ENCODE assay signal across 10 cellular contexts in the genomic region with DNA sequence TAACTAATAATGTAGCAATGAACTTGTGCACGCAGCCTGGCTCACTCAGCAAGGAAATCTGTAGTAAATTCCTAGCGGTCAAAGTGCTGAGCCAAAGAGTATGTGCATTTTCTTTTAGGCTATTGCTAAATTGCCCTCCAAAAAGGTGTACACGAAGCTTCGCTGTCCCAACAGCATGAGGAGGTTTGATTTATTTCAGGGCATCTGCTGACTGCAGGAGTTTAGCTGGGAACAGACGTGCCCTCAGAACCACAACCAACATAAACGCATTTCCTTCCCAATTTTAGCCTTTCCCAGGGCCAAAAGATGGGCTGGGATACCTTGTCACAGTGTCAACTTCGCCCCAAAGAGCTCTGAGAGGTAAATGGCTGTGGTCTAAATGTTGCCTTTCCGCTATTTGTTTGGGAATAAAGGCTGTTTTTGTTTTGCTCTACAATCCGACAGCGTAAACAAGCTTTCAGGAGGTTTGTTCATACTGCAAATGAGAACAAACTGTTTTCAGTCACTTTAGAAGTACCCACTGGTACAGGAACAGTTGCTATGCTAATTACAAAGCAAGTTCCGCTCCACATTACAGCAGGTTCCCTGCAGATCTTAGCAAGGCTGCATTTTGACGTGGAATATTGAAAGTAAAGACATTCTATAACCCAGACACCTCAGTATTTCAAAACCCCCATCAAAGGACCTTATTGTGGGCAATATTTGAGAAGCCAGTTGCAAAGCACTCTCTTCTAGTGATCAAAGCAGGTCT. TPM values are rescaled to one million over a fixed set of nuclear protein-coding genes. Genes with fewer than 3 reads are reported as not detected.
DNase-seq lines count a peak whose midpoint lies in the region; ATAC-seq and TF ChIP-seq lines count a peak whose summit lies in the region.
"Had no signal": no experiment of that assay in that cellular context is flagged by ENCODE, and none has a peak within 500 bp of the region (broad histone marks: within the 10 kb centered on the region; RNA-seq: fewer than 3 reads in every experiment).

No MANE protein-coding gene starts in this region.

- peak; percentile 82 for ATAC-seq in CD4-positive, alpha-beta T cell (ENCODE audit: poor library complexity)
- peak; percentile 6 for ATAC-seq in sciatic nerve
- no peak for ATAC-seq in GM21515 (IDR thresholded peaks at IDR 0.05; ENCODE audit: unreplicated experiment)

- peaks cover 87% of the 10 kb centered on the region for H3K36me3 Mint-ChIP-seq in CD4-positive, alpha-beta T cell (ENCODE audit: low read depth)

- CTCF ChIA-PET in CD4-positive, alpha-beta T cell (lab: Charles Lee): interaction anchor here (0.9 to 5.0 kb wide), 7 partner anchors 10 to 60 kb away, joined by 3 to 35 read pairs (median 6); a partner anchor contains a TSS

- H3K27me3 ChIP-seq in CD4-positive, alpha-beta T cell (ENCODE audit: control insufficient read depth, insufficient read depth, low read length): no peaks in the 10 kb centered on the region
- no peaks in the 10 kb centered on the region for H3K27me3 ChIP-seq in dorsolateral prefrontal cortex

- no peaks in the 10 kb centered on the region for H3K27me3 Mint-ChIP-seq in CD4-positive, alpha-beta T cell

- peak overlapping the region; percentile 66 for H3K4me3 Mint-ChIP-seq in CD4-positive, alpha-beta T cell

- no peaks in the 10 kb centered on the region for H3K9me3 ChIP-seq in CD4-positive, alpha-beta T cell (ENCODE audit: control insufficient read depth, low read length)

- H3K9me3 Mint-ChIP-seq in CD4-positive, alpha-beta T cell: no peaks in the 10 kb centered on the region

- POLR2A ChIA-PET in CD4-positive, alpha-beta T cell (lab: Charles Lee): interaction anchor here (1.1 to 6.0 kb wide), 10 partner anchors 8 to 62 kb away, joined by 3 to 147 read pairs (median 24); a partner anchor contains a TSS

- no peak for DNase-seq in CD4-positive, alpha-beta T cell
- peak; percentile 72 to 75 for DNase-seq in NOMO-1 (lab: John Stamatoyannopoulos, UW; ENCODE audit: unreplicated experiment in 2 of 2)
- DNase-seq in dorsolateral prefrontal cortex: no peak
- no peak for DNase-seq in sciatic nerve (ENCODE audit: low spot score)
- no peak for DNase-seq in NCI-H510A (lab: John Stamatoyannopoulos, UW)
- DNase-seq in middle frontal gyrus (ENCODE audit: extremely low spot score, low spot score): no peak
- no peak for DNase-seq in dermis blood vessel endothelial cell
- DNase-seq: NCI-H1417 had no signal

- peak overlapping the region; percentile 93 for H3K27ac Mint-ChIP-seq in CD4-positive, alpha-beta T cell

- H3K27ac ChIP-seq in CD4-positive, alpha-beta T cell (ENCODE audit: low read depth, low read length): peak overlapping the region; percentile 86
- H3K27ac ChIP-seq in dorsolateral prefrontal cortex: peak overlapping the region; percentile 34 to 92 (median 81)

- TF ChIP-seq CTCF in CD4-positive, alpha-beta T cell (IDR thresholded peaks at IDR 0.05): no peak
- peak in 1 of 56 donors; percentile 9 for TF ChIP-seq CTCF in dorsolateral prefrontal cortex (IDR thresholded peaks at IDR 0.05 in 54 of 56, conservative IDR thresholded peaks at IDR 0.05 in 2 of 56; ENCODE audit: low read depth in 1 of 56, partially characterized antibody in 56 of 56)

- peaks cover 88% of the 10 kb centered on the region for H3K4me1 Mint-ChIP-seq in CD4-positive, alpha-beta T cell (ENCODE audit: low read depth)

- intact Hi-C loops in CD4-positive, alpha-beta T cell (cut with DNase I, micrococcal nuclease): loop anchor here in 1 of 2 experiments (1.0 kb wide), 3 partner anchors 8 to 17 kb away; a partner anchor contains a TSS
- intact Hi-C loops in dorsolateral prefrontal cortex (cut with DNase I) (loop anchor here in 1 of 2 donors (2.0 kb wide), 1 partner anchor 44 kb away; no protein-coding TSS in a partner anchor), sciatic nerve (cut with DNase I) (no loop called here)

- peak overlapping the region in 32 of 59 donors; percentile 1 to 55 (median 18) for H3K4me3 ChIP-seq in dorsolateral prefrontal cortex

RNA-seq across cellular contexts. Expression of a gene that starts 16.7 kb away (rescaled TPM):
- total RNA-seq in CD4-positive, alpha-beta T cell: 10 to 100 TPM; 86.2 to 91.4 TPM
- total RNA-seq in dorsolateral prefrontal cortex (100 to 1,000 TPM in 4 of 120 experiments, 10 to 100 TPM in 116; 23.3 to 173 (median 52.8) TPM), sciatic nerve (171 TPM), dermis blood vessel endothelial cell (25.1 and 42.2 TPM in 2 replicates)

RNA-seq across cellular contexts. Expression of a gene that starts 37.0 kb away (rescaled TPM):
- total RNA-seq in CD4-positive, alpha-beta T cell: under 1 TPM; 0.25 to 0.36 TPM
- total RNA-seq in dorsolateral prefrontal cortex (10 to 100 TPM in 14 of 120 experiments, 1 to 10 TPM in 102, under 1 TPM in 4; 0.63 to 21.1 (median 4.3) TPM), sciatic nerve (0.53 TPM), dermis blood vessel endothelial cell (under 0.01 and 0.05 TPM in 2 replicates)
- total RNA-seq: SK-MEL-5 had no signal

Comparison
In these comparisons a context has a peak if more than half of its experiments do, and no peak if none do; other contexts are left out.
1. DNase-seq: peak in NOMO-1 (2 of 2); none in CD4-positive, alpha-beta T cell (0 of 10), dorsolateral prefrontal cortex (0 of 10), sciatic nerve (single experiment), NCI-H510A (single experiment), middle frontal gyrus (single experiment) and dermis blood vessel endothelial cell (single experiment).